24 cellular contexts compared by ENCODE assay signal in genomic region chr3:29711255-29711771, GRCh38.
DNase-seq lines count a peak whose midpoint lies in the region; ATAC-seq and TF ChIP-seq lines count a peak whose summit lies in the region.
"Had no signal": no experiment of that assay in that cellular context is flagged by ENCODE, and none has a peak within 500 bp of the region (broad histone marks: within the 10 kb centered on the region; RNA-seq: fewer than 3 reads in every experiment).

No MANE protein-coding gene starts in this region.

- peak; percentile 86 to 88 for TF ChIP-seq EP300 in tibial nerve (IDR thresholded peaks at IDR 0.05)

- TF ChIP-seq CTCF in body of pancreas (IDR thresholded peaks at IDR 0.05) (no peak), heart right ventricle (IDR thresholded peaks at IDR 0.05) (no peak), parathyroid adenoma (IDR thresholded peaks at IDR 0.05) (no peak), tibial nerve (IDR thresholded peaks at IDR 0.05) (no peak)

- TF ChIP-seq POLR2A in body of pancreas (IDR thresholded peaks at IDR 0.05) (no peak), tibial nerve (IDR thresholded peaks at IDR 0.05) (no peak)

- H3K27me3 ChIP-seq in body of pancreas, result no peaks in the 10 kb centered on the region
- H3K27me3 ChIP-seq in heart right ventricle, result no peaks in the 10 kb centered on the region
- no peaks in the 10 kb centered on the region for H3K27me3 ChIP-seq in parathyroid adenoma (ENCODE audit: control insufficient read depth, insufficient read depth, low read length)
- no peaks in the 10 kb centered on the region for H3K27me3 ChIP-seq in tibial nerve

- 52 to 64% methylated on average over 3 of the region's 3 CpGs for WGBS in body of pancreas, 2 donors
- 37 to 48% methylated on average over 3 of the region's 3 CpGs for WGBS in heart right ventricle, 2 donors
- 20 to 21% methylated on average over 3 of the region's 3 CpGs for WGBS in tibial nerve, 2 donors

- intact Hi-C loops in body of pancreas (cut with DNase I), result no loop called here
- intact Hi-C loops in heart right ventricle (cut with DNase I), result loop anchor here in 1 of 10 donors (5.0 kb wide), 1 partner anchor 36 kb away; no protein-coding TSS in a partner anchor

- H3K4me1 ChIP-seq in body of pancreas (no peaks in the 10 kb centered on the region), heart right ventricle (peaks cover 4 to 55% (median 29%) of the 10 kb centered on the region in 9 donors), parathyroid adenoma (no peaks in the 10 kb centered on the region), tibial nerve (peaks cover 0 to 65% (median 17%) of the 10 kb centered on the region in 4 donors)

- H3K9me3 ChIP-seq in body of pancreas, result no peaks in the 10 kb centered on the region
- H3K9me3 ChIP-seq in heart right ventricle, result no peaks in the 10 kb centered on the region
- no peaks in the 10 kb centered on the region for H3K9me3 ChIP-seq in parathyroid adenoma (ENCODE audit: control insufficient read depth, low read length)
- no peaks in the 10 kb centered on the region for H3K9me3 ChIP-seq in tibial nerve
- H3K9me3 ChIP-seq: Caco-2 had no signal

- no peaks in the 10 kb centered on the region for H3K79me2 ChIP-seq in parathyroid adenoma

- H3K4me3 ChIP-seq in body of pancreas, result no peak overlapping the region
- no peak overlapping the region for H3K4me3 ChIP-seq in heart right ventricle
- no peak overlapping the region for H3K4me3 ChIP-seq in parathyroid adenoma (ENCODE audit: low read depth, low read length)
- no peak overlapping the region for H3K4me3 ChIP-seq in tibial nerve

- no peak overlapping the region for H3K9ac ChIP-seq in parathyroid adenoma

- peak in 1 of 4 donors; percentile 14 for DNase-seq in body of pancreas
- peak in 1 of 2 donors; percentile 27 for DNase-seq in heart right ventricle
- peak in 1 of 2 donors; percentile 62 for DNase-seq in tibial nerve (ENCODE audit: low spot score in 2 of 2)
- no peak for DNase-seq in SW 1271 (lab: John Stamatoyannopoulos, UW)
- no peak for DNase-seq in stimulated activated CD4-positive, alpha-beta T cell treated with anti-CD3 and anti-CD28 coated beads, Interleukin-4, amount 100 ng/mL, for 1 hour
- no peak for DNase-seq in hypothalamus (lab: John Stamatoyannopoulos, UW)
- DNase-seq: activated CD4-positive, alpha-beta T cell treated with anti-CD3 and anti-CD28 coated beads, Interleukin-2, amount 10 ng/mL, durations not matched to agents 7 days and 5 days; activated naive CD4-positive, alpha-beta T cell treated with anti-CD3 and anti-CD28 coated beads for 36 hours; activated T-cell treated with anti-CD3 and anti-CD28 coated beads, Interleukin-2, amount 50 U/mL, for 72 hours; C1 segment of cervical spinal cord; Caco-2; DMS79 treated with DMSO at 0.1 percent for 48 hours; H9; hippocampal formation; IMR-90; NCI-H1092 treated with DMSO at 0.1 percent for 48 hours; NCI-H2029; NCI-H774; small intestine; stimulated activated CD4-positive, alpha-beta T cell treated with anti-CD3 and anti-CD28 coated beads, Interleukin-2, amount 100 ng/mL, for 24 hours; T-helper 9 cell; WERI-Rb-1 had no signal

- ATAC-seq in body of pancreas (peak; percentile 58), heart right ventricle (peak; percentile 62 to 91 (median 73)), GM18867 (IDR thresholded peaks at IDR 0.05; ENCODE audit: unreplicated experiment) (no peak)
- ATAC-seq: activated T-cell treated with anti-CD3 and anti-CD28 coated beads, Interleukin-2, amount 50 U/mL, for 72 hours had no signal

- no peak overlapping the region for H3K27ac ChIP-seq in body of pancreas
- H3K27ac ChIP-seq in heart right ventricle, result peak overlapping the region in 8 of 10 donors; percentile 3 to 62 (median 49)
- peak overlapping the region; percentile 9 for H3K27ac ChIP-seq in parathyroid adenoma
- H3K27ac ChIP-seq in tibial nerve, result peak overlapping the region; percentile 47 to 75 (median 64)
- H3K27ac ChIP-seq: WERI-Rb-1 had no signal

- no peak overlapping the region for H3K4me2 ChIP-seq in parathyroid adenoma (ENCODE audit: low read length)

- H3K36me3 ChIP-seq in body of pancreas (replicated peaks in 1 of 2; ENCODE audit: insufficient read depth in 1 of 2, low read depth in 2 of 2) (no peaks in the 10 kb centered on the region), heart right ventricle (no peaks in the 10 kb centered on the region), parathyroid adenoma (ENCODE audit: control insufficient read depth, insufficient read depth, low read length) (no peaks in the 10 kb centered on the region), tibial nerve (no peaks in the 10 kb centered on the region)
- H3K36me3 ChIP-seq: WERI-Rb-1 had no signal

- no peak overlapping the region for H2AFZ ChIP-seq in parathyroid adenoma

Comparison
In these comparisons a context has a peak if more than half of its experiments do, and no peak if none do; other contexts are left out.
1. H3K27ac ChIP-seq: peak in heart right ventricle (8 of 10), parathyroid adenoma (single experiment) and tibial nerve (4 of 4); none in body of pancreas (0 of 4).